In genomic region chr1:179877586-179878265, GRCh38 we compare ENCODE assay signal across 8 cellular contexts. TPM values are rescaled to one million over a fixed set of nuclear protein-coding genes. Genes with fewer than 3 reads are reported as not detected.
DNase-seq lines count a peak whose midpoint lies in the region; ATAC-seq and TF ChIP-seq lines count a peak whose summit lies in the region.

TSS of gene TOR1AIP2 (minus strand) at chr1:179877803. CDS start at chr1:179852665, 25,138 bp downstream.

- H3K36me3 Mint-ChIP-seq in chondrocyte (ENCODE audit: low read depth): peaks cover 4% of the 10 kb centered on the region

- H3K4me3 Mint-ChIP-seq in chondrocyte (ENCODE audit: unreplicated experiment): peak within 1 kb of the TSS; percentile 86

- peaks cover 59% of the 10 kb centered on the region for H3K4me1 Mint-ChIP-seq in chondrocyte (ENCODE audit: low read depth)

- H3K4me3 ChIP-seq in AG10803 (ENCODE audit: low read length): peak within 1 kb of the TSS; percentile 86

- peak within 1 kb of the TSS; percentile 91 for H3K27ac Mint-ChIP-seq in chondrocyte (ENCODE audit: unreplicated experiment)

- DNase-seq in AG10803 (ENCODE audit: low read depth): peak; percentile 74
- DNase-seq in NCI-H460 (ENCODE audit: extremely low read depth, low read depth): peak; percentile 90
- DNase-seq in activated CD4-positive, alpha-beta T cell treated with anti-CD3 and anti-CD28 coated beads for 24 hours (ENCODE audit: low read depth in 2 of 2): peak; percentile 73 to 78
- DNase-seq in chondrocyte (ENCODE audit: low spot score): peak; percentile 95
- DNase-seq in kidney glomerular epithelial cell (lab: John Stamatoyannopoulos, UW): peak; percentile 75
- DNase-seq in stimulated activated CD4-positive, alpha-beta T cell treated with anti-CD3 and anti-CD28 coated beads, Interleukin-1b, Interleukin-23, amount 100 ng/mL, for 24 hours (ENCODE audit: low read depth in 4 of 4, low spot score in 1 of 4): peak; percentile 65 to 86 (median 80)

- H3K9me3 Mint-ChIP-seq in chondrocyte (ENCODE audit: low read depth): no peaks in the 10 kb centered on the region

- H3K27me3 Mint-ChIP-seq in chondrocyte (ENCODE audit: low read depth): no peaks in the 10 kb centered on the region

- TF ChIP-seq CTCF in AG10803 (conservative IDR thresholded peaks at IDR 0.05; ENCODE audit: low read length) (no peak; the same call in 1 of the 2 replicates), chondrocyte (IDR thresholded peaks at IDR 0.05) (peak; percentile 37)

- ATAC-seq in GM19025 (IDR thresholded peaks at IDR 0.05; ENCODE audit: low read depth, unreplicated experiment): peak; percentile 54
- peak; percentile 68 for ATAC-seq in HG03342 (IDR thresholded peaks at IDR 0.05; ENCODE audit: unreplicated experiment)

RNA-seq across cellular contexts. Expression of gene TOR1AIP2, which starts in this region (rescaled TPM):
- 106 and 122 TPM in 2 replicates for total RNA-seq in NCI-H460 (2014; rRNA removed; shearing (Covaris generic))
- 39.2 and 50.5 TPM in 2 replicates for polyA plus RNA-seq in NCI-H460 (2014; cell fraction: nucleus; rRNA removed)
- total RNA-seq in chondrocyte: 85.2 to 98.5 TPM (median 85.8 TPM) in 3 replicates

Comparison
In these comparisons a context has a peak if more than half of its experiments do, and no peak if none do; other contexts are left out.
1. Peak in every context shown above with its lines: DNase-seq, ATAC-seq and H3K4me3 ChIP-seq.